1 cellular context compared by ENCODE assay signal in genomic region chr1:32400876-32401631, GRCh38.
TF ChIP-seq lines count a peak whose summit lies in the region.

No MANE protein-coding gene starts in this region.

TF ChIP-seq in K562, 482 proteins besides CTCF, POLR2A, EP300 and RAD21 (continues in another document):
- no peak for TF ChIP-seq HMBOX1 (IDR thresholded peaks at IDR 0.05)
- TF ChIP-seq, protein P1, sequence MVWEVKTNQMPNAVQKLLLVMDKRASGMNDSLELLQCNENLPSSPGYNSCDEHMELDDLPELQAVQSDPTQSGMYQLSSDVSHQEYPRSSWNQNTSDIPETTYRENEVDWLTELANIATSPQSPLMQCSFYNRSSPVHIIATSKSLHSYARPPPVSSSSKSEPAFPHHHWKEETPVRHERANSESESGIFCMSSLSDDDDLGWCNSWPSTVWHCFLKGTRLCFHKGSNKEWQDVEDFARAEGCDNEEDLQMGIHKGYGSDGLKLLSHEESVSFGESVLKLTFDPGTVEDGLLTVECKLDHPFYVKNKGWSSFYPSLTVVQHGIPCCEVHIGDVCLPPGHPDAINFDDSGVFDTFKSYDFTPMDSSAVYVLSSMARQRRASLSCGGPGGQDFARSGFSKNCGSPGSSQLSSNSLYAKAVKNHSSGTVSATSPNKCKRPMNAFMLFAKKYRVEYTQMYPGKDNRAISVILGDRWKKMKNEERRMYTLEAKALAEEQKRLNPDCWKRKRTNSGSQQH (CRISPR knock-in tag; IDR thresholded peaks at IDR 0.05): no peak
- TF ChIP-seq, protein P2, sequence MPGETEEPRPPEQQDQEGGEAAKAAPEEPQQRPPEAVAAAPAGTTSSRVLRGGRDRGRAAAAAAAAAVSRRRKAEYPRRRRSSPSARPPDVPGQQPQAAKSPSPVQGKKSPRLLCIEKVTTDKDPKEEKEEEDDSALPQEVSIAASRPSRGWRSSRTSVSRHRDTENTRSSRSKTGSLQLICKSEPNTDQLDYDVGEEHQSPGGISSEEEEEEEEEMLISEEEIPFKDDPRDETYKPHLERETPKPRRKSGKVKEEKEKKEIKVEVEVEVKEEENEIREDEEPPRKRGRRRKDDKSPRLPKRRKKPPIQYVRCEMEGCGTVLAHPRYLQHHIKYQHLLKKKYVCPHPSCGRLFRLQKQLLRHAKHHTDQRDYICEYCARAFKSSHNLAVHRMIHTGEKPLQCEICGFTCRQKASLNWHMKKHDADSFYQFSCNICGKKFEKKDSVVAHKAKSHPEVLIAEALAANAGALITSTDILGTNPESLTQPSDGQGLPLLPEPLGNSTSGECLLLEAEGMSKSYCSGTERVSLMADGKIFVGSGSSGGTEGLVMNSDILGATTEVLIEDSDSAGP (CRISPR knock-in tag; IDR thresholded peaks at IDR 0.05): no peak
- TF ChIP-seq SNRNP70 (optimal IDR thresholded peaks at IDR 0.05; ENCODE audit: low read depth, low read length): no peak
- TF ChIP-seq SMARCC2 (IDR thresholded peaks at IDR 0.05; ENCODE audit: low read depth): no peak
- no peak for TF ChIP-seq NR2F6 (CRISPR knock-in tag; IDR thresholded peaks at IDR 0.05)
- 0 out of 2 replicates have a peak, but pooled peaks have one; percentile 28 for TF ChIP-seq ZNF384 (IDR thresholded peaks at IDR 0.05; ENCODE audit: low read depth, low read length)
- TF ChIP-seq, protein P3, sequence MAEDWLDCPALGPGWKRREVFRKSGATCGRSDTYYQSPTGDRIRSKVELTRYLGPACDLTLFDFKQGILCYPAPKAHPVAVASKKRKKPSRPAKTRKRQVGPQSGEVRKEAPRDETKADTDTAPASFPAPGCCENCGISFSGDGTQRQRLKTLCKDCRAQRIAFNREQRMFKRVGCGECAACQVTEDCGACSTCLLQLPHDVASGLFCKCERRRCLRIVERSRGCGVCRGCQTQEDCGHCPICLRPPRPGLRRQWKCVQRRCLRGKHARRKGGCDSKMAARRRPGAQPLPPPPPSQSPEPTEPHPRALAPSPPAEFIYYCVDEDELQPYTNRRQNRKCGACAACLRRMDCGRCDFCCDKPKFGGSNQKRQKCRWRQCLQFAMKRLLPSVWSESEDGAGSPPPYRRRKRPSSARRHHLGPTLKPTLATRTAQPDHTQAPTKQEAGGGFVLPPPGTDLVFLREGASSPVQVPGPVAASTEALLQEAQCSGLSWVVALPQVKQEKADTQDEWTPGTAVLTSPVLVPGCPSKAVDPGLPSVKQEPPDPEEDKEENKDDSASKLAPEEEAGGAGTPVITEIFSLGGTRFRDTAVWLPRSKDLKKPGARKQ (CRISPR knock-in tag; IDR thresholded peaks at IDR 0.05): no peak
- no peak for TF ChIP-seq ZNF165 (CRISPR knock-in tag; IDR thresholded peaks at IDR 0.05; ENCODE audit: borderline replicate concordance)
- TF ChIP-seq, protein P4, sequence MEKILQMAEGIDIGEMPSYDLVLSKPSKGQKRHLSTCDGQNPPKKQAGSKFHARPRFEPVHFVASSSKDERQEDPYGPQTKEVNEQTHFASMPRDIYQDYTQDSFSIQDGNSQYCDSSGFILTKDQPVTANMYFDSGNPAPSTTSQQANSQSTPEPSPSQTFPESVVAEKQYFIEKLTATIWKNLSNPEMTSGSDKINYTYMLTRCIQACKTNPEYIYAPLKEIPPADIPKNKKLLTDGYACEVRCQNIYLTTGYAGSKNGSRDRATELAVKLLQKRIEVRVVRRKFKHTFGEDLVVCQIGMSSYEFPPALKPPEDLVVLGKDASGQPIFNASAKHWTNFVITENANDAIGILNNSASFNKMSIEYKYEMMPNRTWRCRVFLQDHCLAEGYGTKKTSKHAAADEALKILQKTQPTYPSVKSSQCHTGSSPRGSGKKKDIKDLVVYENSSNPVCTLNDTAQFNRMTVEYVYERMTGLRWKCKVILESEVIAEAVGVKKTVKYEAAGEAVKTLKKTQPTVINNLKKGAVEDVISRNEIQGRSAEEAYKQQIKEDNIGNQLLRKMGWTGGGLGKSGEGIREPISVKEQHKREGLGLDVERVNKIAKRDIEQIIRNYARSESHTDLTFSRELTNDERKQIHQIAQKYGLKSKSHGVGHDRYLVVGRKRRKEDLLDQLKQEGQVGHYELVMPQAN (IDR thresholded peaks at IDR 0.05; ENCODE audit: borderline replicate concordance): no peak
- TF ChIP-seq ZFP30 (CRISPR knock-in tag; IDR thresholded peaks at IDR 0.05; ENCODE audit: borderline replicate concordance): no peak
- TF ChIP-seq DACH1 (IDR thresholded peaks at IDR 0.05; ENCODE audit: partially characterized antibody): no peak
- TF ChIP-seq PTRF (tag; IDR thresholded peaks at IDR 0.05): no peak
- peak; percentile 82 for TF ChIP-seq ESRRA (IDR thresholded peaks at IDR 0.05; ENCODE audit: borderline replicate concordance, low read depth)
- TF ChIP-seq, protein P5, sequence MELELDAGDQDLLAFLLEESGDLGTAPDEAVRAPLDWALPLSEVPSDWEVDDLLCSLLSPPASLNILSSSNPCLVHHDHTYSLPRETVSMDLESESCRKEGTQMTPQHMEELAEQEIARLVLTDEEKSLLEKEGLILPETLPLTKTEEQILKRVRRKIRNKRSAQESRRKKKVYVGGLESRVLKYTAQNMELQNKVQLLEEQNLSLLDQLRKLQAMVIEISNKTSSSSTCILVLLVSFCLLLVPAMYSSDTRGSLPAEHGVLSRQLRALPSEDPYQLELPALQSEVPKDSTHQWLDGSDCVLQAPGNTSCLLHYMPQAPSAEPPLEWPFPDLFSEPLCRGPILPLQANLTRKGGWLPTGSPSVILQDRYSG (tag; conservative IDR thresholded peaks at IDR 0.05; ENCODE audit: low read depth): no peak
- no peak for TF ChIP-seq ZNF239 (CRISPR knock-in tag; IDR thresholded peaks at IDR 0.05)
- no peak for TF ChIP-seq ZNF717 (CRISPR knock-in tag; IDR thresholded peaks at IDR 0.05)
- no peak for TF ChIP-seq ETS1 (conservative IDR thresholded peaks at IDR 0.05; ENCODE audit: control insufficient read depth, low read depth, low read length)
- peak; percentile 48; the same call in 1 of the 2 replicates for TF ChIP-seq JUND (IDR thresholded peaks at IDR 0.05; ENCODE audit: borderline replicate concordance, low read depth, low read length)
- TF ChIP-seq JUND (tag; IDR thresholded peaks at IDR 0.05; ENCODE audit: borderline replicate concordance, low read depth, low read length): no peak; the same call in 2 of the 3 replicates
- no peak for TF ChIP-seq TRIM28 (IDR thresholded peaks at IDR 0.05)
- TF ChIP-seq ZNF311 (CRISPR knock-in tag; IDR thresholded peaks at IDR 0.05): no peak
- TF ChIP-seq ZEB2 (IDR thresholded peaks at IDR 0.05): no peak
- no peak for TF ChIP-seq TEAD1 (CRISPR knock-in tag; IDR thresholded peaks at IDR 0.05)
- TF ChIP-seq, protein P6, sequence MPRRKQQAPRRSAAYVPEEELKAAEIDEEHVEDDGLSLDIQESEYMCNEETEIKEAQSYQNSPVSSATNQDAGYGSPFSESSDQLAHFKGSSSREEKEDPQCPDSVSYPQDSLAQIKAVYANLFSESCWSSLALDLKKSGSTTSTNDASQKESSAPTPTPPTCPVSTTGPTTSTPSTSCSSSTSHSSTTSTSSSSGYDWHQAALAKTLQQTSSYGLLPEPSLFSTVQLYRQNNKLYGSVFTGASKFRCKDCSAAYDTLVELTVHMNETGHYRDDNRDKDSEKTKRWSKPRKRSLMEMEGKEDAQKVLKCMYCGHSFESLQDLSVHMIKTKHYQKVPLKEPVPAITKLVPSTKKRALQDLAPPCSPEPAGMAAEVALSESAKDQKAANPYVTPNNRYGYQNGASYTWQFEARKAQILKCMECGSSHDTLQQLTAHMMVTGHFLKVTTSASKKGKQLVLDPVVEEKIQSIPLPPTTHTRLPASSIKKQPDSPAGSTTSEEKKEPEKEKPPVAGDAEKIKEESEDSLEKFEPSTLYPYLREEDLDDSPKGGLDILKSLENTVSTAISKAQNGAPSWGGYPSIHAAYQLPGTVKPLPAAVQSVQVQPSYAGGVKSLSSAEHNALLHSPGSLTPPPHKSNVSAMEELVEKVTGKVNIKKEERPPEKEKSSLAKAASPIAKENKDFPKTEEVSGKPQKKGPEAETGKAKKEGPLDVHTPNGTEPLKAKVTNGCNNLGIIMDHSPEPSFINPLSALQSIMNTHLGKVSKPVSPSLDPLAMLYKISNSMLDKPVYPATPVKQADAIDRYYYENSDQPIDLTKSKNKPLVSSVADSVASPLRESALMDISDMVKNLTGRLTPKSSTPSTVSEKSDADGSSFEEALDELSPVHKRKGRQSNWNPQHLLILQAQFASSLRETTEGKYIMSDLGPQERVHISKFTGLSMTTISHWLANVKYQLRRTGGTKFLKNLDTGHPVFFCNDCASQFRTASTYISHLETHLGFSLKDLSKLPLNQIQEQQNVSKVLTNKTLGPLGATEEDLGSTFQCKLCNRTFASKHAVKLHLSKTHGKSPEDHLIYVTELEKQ (CRISPR knock-in tag; IDR thresholded peaks at IDR 0.05): no peak
- TF ChIP-seq MYBL2 (IDR thresholded peaks at IDR 0.05; ENCODE audit: low read depth): no peak
- no peak for TF ChIP-seq MYBL2 (CRISPR knock-in tag; IDR thresholded peaks at IDR 0.05; ENCODE audit: borderline replicate concordance)
- TF ChIP-seq ZBTB43 (CRISPR knock-in tag; IDR thresholded peaks at IDR 0.05): no peak
- TF ChIP-seq, protein P7, sequence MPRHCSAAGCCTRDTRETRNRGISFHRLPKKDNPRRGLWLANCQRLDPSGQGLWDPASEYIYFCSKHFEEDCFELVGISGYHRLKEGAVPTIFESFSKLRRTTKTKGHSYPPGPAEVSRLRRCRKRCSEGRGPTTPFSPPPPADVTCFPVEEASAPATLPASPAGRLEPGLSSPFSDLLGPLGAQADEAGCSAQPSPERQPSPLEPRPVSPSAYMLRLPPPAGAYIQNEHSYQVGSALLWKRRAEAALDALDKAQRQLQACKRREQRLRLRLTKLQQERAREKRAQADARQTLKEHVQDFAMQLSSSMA (CRISPR knock-in tag; IDR thresholded peaks at IDR 0.05): no peak
- no peak for TF ChIP-seq PHTF2 (CRISPR knock-in tag; IDR thresholded peaks at IDR 0.05)
- no peak for TF ChIP-seq MCM3 (IDR thresholded peaks at IDR 0.05)
- TF ChIP-seq HOXB6 (CRISPR knock-in tag; IDR thresholded peaks at IDR 0.05; ENCODE audit: borderline replicate concordance): no peak
- TF ChIP-seq NUFIP1 (IDR thresholded peaks at IDR 0.05; ENCODE audit: partially characterized antibody): no peak
- peak; percentile 67 for TF ChIP-seq RB1 (IDR thresholded peaks at IDR 0.05; ENCODE audit: low read depth)
- no peak for TF ChIP-seq ZC3H4 (CRISPR knock-in tag; IDR thresholded peaks at IDR 0.05; ENCODE audit: borderline replicate concordance)
- TF ChIP-seq, protein P8, sequence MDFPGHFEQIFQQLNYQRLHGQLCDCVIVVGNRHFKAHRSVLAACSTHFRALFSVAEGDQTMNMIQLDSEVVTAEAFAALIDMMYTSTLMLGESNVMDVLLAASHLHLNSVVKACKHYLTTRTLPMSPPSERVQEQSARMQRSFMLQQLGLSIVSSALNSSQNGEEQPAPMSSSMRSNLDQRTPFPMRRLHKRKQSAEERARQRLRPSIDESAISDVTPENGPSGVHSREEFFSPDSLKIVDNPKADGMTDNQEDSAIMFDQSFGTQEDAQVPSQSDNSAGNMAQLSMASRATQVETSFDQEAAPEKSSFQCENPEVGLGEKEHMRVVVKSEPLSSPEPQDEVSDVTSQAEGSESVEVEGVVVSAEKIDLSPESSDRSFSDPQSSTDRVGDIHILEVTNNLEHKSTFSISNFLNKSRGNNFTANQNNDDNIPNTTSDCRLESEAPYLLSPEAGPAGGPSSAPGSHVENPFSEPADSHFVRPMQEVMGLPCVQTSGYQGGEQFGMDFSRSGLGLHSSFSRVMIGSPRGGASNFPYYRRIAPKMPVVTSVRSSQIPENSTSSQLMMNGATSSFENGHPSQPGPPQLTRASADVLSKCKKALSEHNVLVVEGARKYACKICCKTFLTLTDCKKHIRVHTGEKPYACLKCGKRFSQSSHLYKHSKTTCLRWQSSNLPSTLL (IDR thresholded peaks at IDR 0.05): no peak
